Comparison of ENCODE assay signal across 9 cellular contexts in genomic region chr18:80200171-80200931, GRCh38. TPM values are rescaled to one million over a fixed set of nuclear protein-coding genes. Genes with fewer than 3 reads are reported as not detected.
A peak's percentile ranks its signal among the peaks of the same experiment; 100 is the strongest.
DNase-seq lines count a peak whose midpoint lies in the region; ATAC-seq and TF ChIP-seq lines count a peak whose summit lies in the region.
"Had no signal": no experiment of that assay in that cellular context is flagged by ENCODE, and none has a peak within 500 bp of the region (broad histone marks: within the 10 kb centered on the region; RNA-seq: fewer than 3 reads in every experiment).

No MANE protein-coding gene starts in this region.

- H3K27ac Mint-ChIP-seq in mesothelial cell of epicardium, result peak overlapping the region; percentile 19

- in situ Hi-C loops in astrocyte of the spinal cord (cut with HindIII; ENCODE audit: low sequenced_read_pairs), result no loop called here

- no peak overlapping the region for H3K9ac ChIP-seq in BLaER1

- H3K4me2 ChIP-seq in BLaER1, result peak overlapping the region; percentile 24; the same call in 1 of the 2 replicates

- peaks cover 16% of the 10 kb centered on the region for H3K4me1 ChIP-seq in BLaER1
- H3K4me1 ChIP-seq in suprapubic skin, result peaks cover 37% of the 10 kb centered on the region

- TF ChIP-seq CTCF in astrocyte of the spinal cord (IDR thresholded peaks at IDR 0.05; ENCODE audit: low read depth, low read length), result peak; percentile 44
- no peak for TF ChIP-seq CTCF in mesothelial cell of epicardium (IDR thresholded peaks at IDR 0.05; ENCODE audit: unreplicated experiment)
- no peak for TF ChIP-seq CTCF in suprapubic skin (IDR thresholded peaks at IDR 0.05)

- no peaks in the 10 kb centered on the region for H3K27me3 Mint-ChIP-seq in mesothelial cell of epicardium (ENCODE audit: low read depth)

- no peaks in the 10 kb centered on the region for H3K9me3 Mint-ChIP-seq in mesothelial cell of epicardium

- no peaks in the 10 kb centered on the region for H3K36me3 ChIP-seq in BLaER1
- H3K36me3 ChIP-seq in suprapubic skin, result peaks cover 7% of the 10 kb centered on the region

- TF ChIP-seq EP300 in suprapubic skin (IDR thresholded peaks at IDR 0.05), result no peak

- H3K4me1 Mint-ChIP-seq in mesothelial cell of epicardium, result peaks cover 32% of the 10 kb centered on the region

- TF ChIP-seq POLR2A in suprapubic skin (IDR thresholded peaks at IDR 0.05), result no peak

- no peak overlapping the region for H3K4me3 ChIP-seq in BLaER1
- H3K4me3 ChIP-seq in astrocyte of the spinal cord (ENCODE audit: low read depth, low read length), result no peak overlapping the region
- no peak overlapping the region for H3K4me3 ChIP-seq in suprapubic skin

- ATAC-seq in GM21737 (IDR thresholded peaks at IDR 0.05; ENCODE audit: unreplicated experiment) (no peak), HG03159 (IDR thresholded peaks at IDR 0.05; ENCODE audit: unreplicated experiment) (no peak)

- WGBS in suprapubic skin, result 80% methylated on average over 16 of the region's 17 CpGs

- H3K27ac ChIP-seq in BLaER1 (peak overlapping the region; percentile 30; the same call in 1 of the 2 replicates), suprapubic skin (no peak overlapping the region)

- no peaks in the 10 kb centered on the region for H3K27me3 ChIP-seq in BLaER1
- no peaks in the 10 kb centered on the region for H3K27me3 ChIP-seq in suprapubic skin

- H3K9me3 ChIP-seq in BLaER1, result no peaks in the 10 kb centered on the region
- H3K9me3 ChIP-seq in suprapubic skin, result no peaks in the 10 kb centered on the region

- no peaks in the 10 kb centered on the region for H4K20me1 ChIP-seq in BLaER1

- H3K36me3 Mint-ChIP-seq in mesothelial cell of epicardium, result peaks cover 5% of the 10 kb centered on the region

- no peak overlapping the region for H3K4me3 Mint-ChIP-seq in mesothelial cell of epicardium

- peak; percentile 22 for DNase-seq in HT-29 (ENCODE audit: low spot score)
- DNase-seq in astrocyte of the spinal cord (ENCODE audit: low read depth, low spot score), result no peak
- DNase-seq in mesothelial cell of epicardium (ENCODE audit: low spot score in 2 of 2, unreplicated experiment in 2 of 2), result peak in 1 of 2 experiments; percentile 35
- no peak for DNase-seq in NCI-H2107 treated with DMSO at 0.1 percent for 48 hours (lab: John Stamatoyannopoulos, UW; ENCODE audit: unreplicated experiment)
- no peak for DNase-seq in suprapubic skin (ENCODE audit: low spot score in 2 of 2)
- DNase-seq: NCI-H1048 had no signal

RNA-seq across cellular contexts. Expression of gene PARD6G, which starts 47.0 kb away (rescaled TPM):
- 0.18 and 0.20 TPM in 2 replicates for total RNA-seq in HT-29 (2014; rRNA removed; shearing (Covaris generic))
- 25.5 to 30.8 TPM (median 30.7 TPM) in 3 replicates for total RNA-seq in mesothelial cell of epicardium
- 10 to 100 TPM; 47.5 to 97.6 (median 82.2) TPM for total RNA-seq in suprapubic skin

Comparison
In these comparisons a context has a peak if more than half of its experiments do, and no peak if none do; other contexts are left out.
1. RNA of gene PARD6G, which starts 47.0 kb away (total RNA-seq): 47.5 to 97.6 TPM in suprapubic skin and 25.5 to 30.8 TPM in mesothelial cell of epicardium; 0.18 to 0.20 TPM in HT-29; every median in the first group is over 10 times any median in the second.